Comparison of ENCODE assay signal across 8 cellular contexts in the genomic region with DNA sequence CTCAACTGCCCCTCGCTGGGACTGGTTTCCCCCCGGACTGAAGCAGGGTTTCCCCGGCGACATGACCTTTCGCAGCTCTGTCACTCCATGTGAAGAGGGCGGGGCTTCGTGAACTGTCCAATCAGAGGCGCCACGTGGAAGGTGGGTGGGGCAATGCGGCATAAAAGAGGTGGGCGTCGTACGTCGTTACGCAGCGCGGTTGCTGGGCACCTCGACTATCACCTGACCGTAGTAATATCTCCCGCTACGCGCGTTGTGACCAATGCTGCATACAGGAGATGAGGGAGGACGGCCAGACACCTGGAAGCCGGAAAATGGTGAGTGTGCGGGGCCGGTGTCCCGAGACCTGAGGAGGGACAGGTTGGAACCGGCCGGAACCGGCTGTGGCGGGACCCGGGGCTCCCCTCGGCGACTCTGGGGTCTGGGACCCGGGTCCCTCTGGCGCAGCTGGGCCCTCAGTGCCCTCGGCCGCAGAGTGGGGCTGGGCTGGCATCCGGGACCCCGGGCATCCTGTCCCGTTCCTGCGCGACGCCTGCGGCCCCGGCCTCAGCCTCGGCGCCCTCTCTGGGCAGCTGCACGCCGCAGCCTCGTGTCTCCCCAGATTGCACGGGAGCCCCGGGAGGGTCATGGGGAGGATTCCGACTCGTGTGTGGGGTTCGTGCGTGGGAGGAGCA. TPM values are rescaled to one million over a fixed set of nuclear protein-coding genes. Genes with fewer than 3 reads are reported as not detected.
DNase-seq lines count a peak whose midpoint lies in the region; ATAC-seq and TF ChIP-seq lines count a peak whose summit lies in the region.

No MANE protein-coding gene starts in this region.

- peak; percentile 87 to 95 (median 90) for ATAC-seq in right lobe of liver
- ATAC-seq in GM18873 (IDR thresholded peaks at IDR 0.05; ENCODE audit: low FRiP score, unreplicated experiment): no peak
- no peak for ATAC-seq in GM18511 (IDR thresholded peaks at IDR 0.05; ENCODE audit: unreplicated experiment)

- intact Hi-C loops in right lobe of liver (cut with DNase I): no loop called here

- H3K4me3 ChIP-seq in right lobe of liver: peak overlapping the region; percentile 48 to 51 (median 48)

- H3K4me3 Mint-ChIP-seq in osteocyte (ENCODE audit: unreplicated experiment): no peak overlapping the region

- H3K27ac ChIP-seq in right lobe of liver: peak overlapping the region in 2 of 3 donors; percentile 38 to 51

- H3K9me3 Mint-ChIP-seq in osteocyte (ENCODE audit: unreplicated experiment): peaks cover 34% of the 10 kb centered on the region

- WGBS in right lobe of liver (ENCODE audit: insufficient coverage, low coverage, low lambda C conversion rate, missing lambda C conversion rate): 0% methylated on average over 10 of the region's 58 CpGs

- H3K36me3 ChIP-seq in right lobe of liver: peaks cover 0 to 4% (median 0%) of the 10 kb centered on the region in 4 donors

- TF ChIP-seq POLR2A in right lobe of liver (IDR thresholded peaks at IDR 0.05): no peak

- DNase-seq in GM10248 (ENCODE audit: extremely low spot score) (peak; percentile 38), dedifferentiated amniotic fluid mesenchymal stem cell (ENCODE audit: extremely low spot score) (peak; percentile 41), right lobe of liver (peak; percentile 59 to 72 (median 70)), osteocyte (ENCODE audit: extremely low spot score, unreplicated experiment) (no peak)
- DNase-seq in activated CD4-positive, alpha-beta T cell treated with anti-CD3 and anti-CD28 coated beads, Interleukin-2, amount 50 U/mL, for 1 hour: peak; percentile 66
- DNase-seq in stimulated activated CD4-positive, alpha-beta T cell treated with anti-CD3 and anti-CD28 coated beads, Interleukin-2, amount 100 ng/mL, for 48 hours: peak; percentile 52 to 57

- POLR2A ChIA-PET in GM10248 (lab: Yijun Ruan, JAX): no interaction called here

- H3K4me1 ChIP-seq in right lobe of liver: no peaks in the 10 kb centered on the region

- no peaks in the 10 kb centered on the region for H3K27me3 ChIP-seq in right lobe of liver

- no peak overlapping the region for H3K27ac Mint-ChIP-seq in osteocyte (ENCODE audit: unreplicated experiment)

- TF ChIP-seq CTCF in GM10248 (IDR thresholded peaks at IDR 0.05; ENCODE audit: control extremely low read depth, extremely low read depth, low read depth, missing control alignments) (no peak), right lobe of liver (IDR thresholded peaks at IDR 0.05) (no peak), osteocyte (IDR thresholded peaks at IDR 0.05) (no peak)

- H3K4me1 Mint-ChIP-seq in osteocyte (ENCODE audit: unreplicated experiment): no peaks in the 10 kb centered on the region

- no peaks in the 10 kb centered on the region for H3K27me3 Mint-ChIP-seq in osteocyte (ENCODE audit: unreplicated experiment)

- peaks cover 0 to 23% (median 6%) of the 10 kb centered on the region in 4 donors for H3K9me3 ChIP-seq in right lobe of liver

- peaks cover 55% of the 10 kb centered on the region for H3K36me3 Mint-ChIP-seq in osteocyte (ENCODE audit: unreplicated experiment)

- CTCF ChIA-PET in GM10248 (lab: Yijun Ruan, JAX): interaction anchor here (1.4 to 1.7 kb wide), 2 partner anchors 12 to 135 kb away, joined by 3 to 8 read pairs; no protein-coding TSS in a partner anchor

RNA-seq across cellular contexts. Expression of a gene that starts 32.1 kb away (rescaled TPM):
- total RNA-seq in right lobe of liver (1 to 10 TPM; 1.3 to 3.9 (median 2.2) TPM), osteocyte (10.4 and 12.9 TPM in 2 replicates)

RNA-seq across cellular contexts. Expression of a gene that starts 38.4 kb away (rescaled TPM):
- 1 to 10 TPM in 4 of 6 experiments, under 1 TPM in 2; 0.57 to 1.8 (median 1.4) TPM for total RNA-seq in right lobe of liver
- total RNA-seq in osteocyte: 9.1 and 11.6 TPM in 2 replicates

RNA-seq across cellular contexts. Expression of a gene that starts 54.8 kb away (rescaled TPM):
- total RNA-seq in right lobe of liver: 1 to 10 TPM in 5 of 6 experiments, under 1 TPM in 1; 0.98 to 2.7 (median 1.5) TPM
- total RNA-seq in osteocyte: 3.9 and 8.5 TPM in 2 replicates

Comparison
In these comparisons a context has a peak if more than half of its experiments do, and no peak if none do; other contexts are left out.
1. ATAC-seq: peak in right lobe of liver (4 of 4); none in GM18873 (single experiment) and GM18511 (single experiment).